In genomic region chr12:52036587-52037171, GRCh38 we compare ENCODE assay signal across 8 cellular contexts. TPM values are rescaled to one million over a fixed set of nuclear protein-coding genes. Genes with fewer than 3 reads are reported as not detected.
DNase-seq lines count a peak whose midpoint lies in the region; ATAC-seq and TF ChIP-seq lines count a peak whose summit lies in the region.

No MANE protein-coding gene starts in this region.

- H3K4me3 ChIP-seq in SJCRH30 (peak overlapping the region; percentile 76), thoracic aorta (peak overlapping the region; percentile 69)

- H3K36me3 ChIP-seq in SJCRH30 (no peaks in the 10 kb centered on the region), thoracic aorta (no peaks in the 10 kb centered on the region)

- ATAC-seq in GM19023 (IDR thresholded peaks at IDR 0.05; ENCODE audit: unreplicated experiment) (peak; percentile 31), thoracic aorta (ENCODE audit: insufficient number of reproducible peaks, low FRiP score, low read depth) (peak; percentile 54)

- H3K27me3 Mint-ChIP-seq in activated naive CD4-positive, alpha-beta T cell treated with anti-CD3 and anti-CD28 coated beads, Interleukin-2, amount 50 U/mL, for 24 hours = no peaks in the 10 kb centered on the region

- in situ Hi-C loops in ACHN (cut with HindIII; ENCODE audit: low pct_ligation_motif_present, low pct_unique_long_range_greater_than_20kb, low sequenced_read_pairs) = no loop called here

- H3K9me3 Mint-ChIP-seq in activated naive CD4-positive, alpha-beta T cell treated with anti-CD3 and anti-CD28 coated beads, Interleukin-2, amount 50 U/mL, for 24 hours = no peaks in the 10 kb centered on the region

- no peaks in the 10 kb centered on the region for H3K9me3 ChIP-seq in SJCRH30 (replicated peaks)
- H3K9me3 ChIP-seq in thoracic aorta = no peaks in the 10 kb centered on the region

- no peak overlapping the region for H3K27ac Mint-ChIP-seq in activated naive CD4-positive, alpha-beta T cell treated with anti-CD3 and anti-CD28 coated beads, Interleukin-2, amount 50 U/mL, for 24 hours

- H3K4me1 ChIP-seq in SJCRH30 (peaks cover 27% of the 10 kb centered on the region), thoracic aorta (ENCODE audit: control insufficient read depth in 1 of 2, low read depth in 2 of 2) (peaks cover 25 to 47% of the 10 kb centered on the region in 2 donors)

- H3K27me3 ChIP-seq in SJCRH30 (no peaks in the 10 kb centered on the region; the same call in 1 of the 2 replicates), thoracic aorta (replicated peaks; ENCODE audit: insufficient read depth) (no peaks in the 10 kb centered on the region)

- no peak for TF ChIP-seq CTCF in thoracic aorta (IDR thresholded peaks at IDR 0.05)

- H3K36me3 Mint-ChIP-seq in activated naive CD4-positive, alpha-beta T cell treated with anti-CD3 and anti-CD28 coated beads, Interleukin-2, amount 50 U/mL, for 24 hours = no peaks in the 10 kb centered on the region

- no peak overlapping the region for H3K27ac ChIP-seq in SJCRH30
- H3K27ac ChIP-seq in thoracic aorta = peak overlapping the region; percentile 91

- H3K4me1 Mint-ChIP-seq in activated naive CD4-positive, alpha-beta T cell treated with anti-CD3 and anti-CD28 coated beads, Interleukin-2, amount 50 U/mL, for 24 hours = peaks cover 75% of the 10 kb centered on the region

- peak overlapping the region; percentile 76 for H3K4me3 Mint-ChIP-seq in activated naive CD4-positive, alpha-beta T cell treated with anti-CD3 and anti-CD28 coated beads, Interleukin-2, amount 50 U/mL, for 24 hours

- peak; percentile 83 for DNase-seq in ACHN
- DNase-seq in HPDE6-E6E7 (ENCODE audit: extremely low spot score) = peak; percentile 73
- DNase-seq in SJCRH30 = peak; percentile 74 to 75
- DNase-seq in glomerular visceral epithelial cell (ENCODE audit: extremely low spot score) = peak; percentile 65
- peak; percentile 49 for DNase-seq in occipital lobe (lab: John Stamatoyannopoulos, UW)
- no peak for DNase-seq in thoracic aorta (ENCODE audit: low spot score)

RNA-seq across cellular contexts. Expression of gene NR4A1, which starts 14.6 kb away (rescaled TPM):
- 9.2 and 10.0 TPM in 2 replicates for total RNA-seq in SJCRH30 (2014; rRNA removed; shearing (Covaris generic))
- total RNA-seq in occipital lobe = 5.8 TPM
- 100 to 1,000 TPM; 112 to 468 TPM for total RNA-seq in thoracic aorta

RNA-seq across cellular contexts. Expression of gene TAMALIN, which starts 29.9 kb away (rescaled TPM):
- total RNA-seq in SJCRH30 (2014; rRNA removed; shearing (Covaris generic)) = 3.3 and 4.5 TPM in 2 replicates
- total RNA-seq in occipital lobe = 1.6 TPM
- total RNA-seq in thoracic aorta = 10 to 100 TPM; 17.0 to 21.9 TPM

RNA-seq across cellular contexts. Expression of gene ATG101, which starts 33.1 kb away (rescaled TPM):
- total RNA-seq in SJCRH30 (2014; rRNA removed; shearing (Covaris generic)) = 48.6 and 52.1 TPM in 2 replicates
- total RNA-seq in occipital lobe (19.5 TPM), thoracic aorta (10 to 100 TPM; 43.0 to 46.6 TPM)

RNA-seq across cellular contexts. Expression of gene SMIM41, which starts 42.8 kb away (rescaled TPM):
- not detected in 2 replicates for total RNA-seq in SJCRH30 (2014; rRNA removed; shearing (Covaris generic))
- total RNA-seq in occipital lobe (not detected), thoracic aorta (1 to 10 TPM in 1 of 2 donors, not detected in 1; 1.8 TPM)

Comparison
In these comparisons a context has a peak if more than half of its experiments do, and no peak if none do; other contexts are left out.
1. RNA of gene NR4A1, which starts 14.6 kb away (total RNA-seq): 112 to 468 TPM in thoracic aorta; 9.2 to 10.0 TPM in SJCRH30 and 5.8 TPM in occipital lobe (single experiment); every median in the first group is over 10 times any median in the second.